ENCODE assay signal across 24 cellular contexts in genomic region chr11:9680028-9680427, GRCh38.
"Had no signal": no experiment of that assay in that cellular context is flagged by ENCODE, and none has a peak within 500 bp of the region (broad histone marks: within the 10 kb centered on the region; RNA-seq: fewer than 3 reads in every experiment).

No MANE protein-coding gene starts in this region.

- DNase-seq: activated CD4-positive, alpha-beta T cell treated with anti-CD3 and anti-CD28 coated beads, Interleukin-2, amount 10 ng/mL, durations not matched to agents 7 days and 5 days; activated CD8-positive, alpha-beta T cell treated with anti-CD3 and anti-CD28 coated beads, Interleukin-2, amount 10 ng/mL, durations not matched to agents 7 days and 5 days; activated naive CD4-positive, alpha-beta T cell treated with Interleukin-2 at 50 U/mL for 16 hours; activated naive CD8-positive, alpha-beta T cell treated with anti-CD3 and anti-CD28 coated beads, Interleukin-2, amount 10 ng/mL, durations not matched to agents 7 days and 5 days; activated T-cell treated with anti-CD3 and anti-CD28 coated beads, Interleukin-2, amount 50 U/mL, for 24 hours; aorta; erythroblast; gastrocnemius medialis; heart left ventricle; mesendoderm; naive thymus-derived CD8-positive, alpha-beta T cell; ovary; psoas muscle; right cardiac atrium; small intestine; stimulated activated CD4-positive, alpha-beta T cell treated with anti-CD3 and anti-CD28 coated beads, Interleukin-15, amount 100 ng/mL, for 24 hours; stimulated activated CD4-positive, alpha-beta T cell treated with anti-CD3 and anti-CD28 coated beads, Interleukin-4, amount 100 ng/mL, for 1 hour; T1000; upper lobe of right lung had no signal

- H3K4me1 Mint-ChIP-seq: activated CD4-positive, alpha-beta T cell treated with anti-CD3 and anti-CD28 coated beads, Interleukin-2, amount 10 ng/mL, durations not matched to agents 7 days and 5 days; activated naive CD8-positive, alpha-beta T cell treated with anti-CD3 and anti-CD28 coated beads, Interleukin-2, amount 10 ng/mL, durations not matched to agents 7 days and 5 days had no signal

- H3K27me3 ChIP-seq: gastrocnemius medialis, heart left ventricle, ovary, upper lobe of right lung had no signal

- H3K27me3 Mint-ChIP-seq: activated CD4-positive, alpha-beta T cell treated with anti-CD3 and anti-CD28 coated beads, Interleukin-2, amount 10 ng/mL, durations not matched to agents 7 days and 5 days; activated naive CD8-positive, alpha-beta T cell treated with anti-CD3 and anti-CD28 coated beads, Interleukin-2, amount 10 ng/mL, durations not matched to agents 7 days and 5 days; activated T-cell treated with anti-CD3 and anti-CD28 coated beads, Interleukin-2, amount 50 U/mL, for 24 hours; central memory CD8-positive, alpha-beta T cell; naive thymus-derived CD8-positive, alpha-beta T cell had no signal

- ATAC-seq: activated CD4-positive, CD25-positive, alpha-beta regulatory T cell treated with anti-CD3 and anti-CD28 coated beads, Interleukin-2, amount 50 U/mL, for 24 hours; activated CD8-positive, alpha-beta T cell treated with anti-CD3 and anti-CD28 coated beads, Interleukin-2, amount 10 ng/mL, durations not matched to agents 7 days and 5 days; gastrocnemius medialis; heart left ventricle; naive thymus-derived CD8-positive, alpha-beta T cell; psoas muscle; right cardiac atrium; upper lobe of right lung had no signal

- H3K27ac Mint-ChIP-seq: activated CD4-positive, alpha-beta T cell treated with anti-CD3 and anti-CD28 coated beads, Interleukin-2, amount 10 ng/mL, durations not matched to agents 7 days and 5 days; activated CD8-positive, alpha-beta T cell treated with anti-CD3 and anti-CD28 coated beads, Interleukin-2, amount 10 ng/mL, durations not matched to agents 7 days and 5 days; activated naive CD8-positive, alpha-beta T cell treated with anti-CD3 and anti-CD28 coated beads, Interleukin-2, amount 10 ng/mL, durations not matched to agents 7 days and 5 days; activated T-cell treated with anti-CD3 and anti-CD28 coated beads, Interleukin-2, amount 50 U/mL, for 24 hours; activated T-helper 2 cell treated with anti-CD3 and anti-CD28 coated beads, Interferon-gamma antibody, Interleukin-2, Interleukin-4, amounts not matched to agents 10 μg/mL and 5 μg/mL and 100 μg/mL, durations not matched to agents 14 hours and 24 hours and 36 hours; naive thymus-derived CD8-positive, alpha-beta T cell had no signal

- H3K4me3 Mint-ChIP-seq: activated CD4-positive, alpha-beta T cell treated with anti-CD3 and anti-CD28 coated beads, Interleukin-2, amount 10 ng/mL, durations not matched to agents 7 days and 5 days; activated CD8-positive, alpha-beta T cell treated with anti-CD3 and anti-CD28 coated beads, Interleukin-2, amount 10 ng/mL, durations not matched to agents 7 days and 5 days; activated naive CD8-positive, alpha-beta T cell treated with anti-CD3 and anti-CD28 coated beads, Interleukin-2, amount 10 ng/mL, durations not matched to agents 7 days and 5 days; activated T-cell treated with anti-CD3 and anti-CD28 coated beads, Interleukin-2, amount 50 U/mL, for 24 hours; central memory CD8-positive, alpha-beta T cell; naive thymus-derived CD8-positive, alpha-beta T cell had no signal

- H3K9me3 Mint-ChIP-seq: activated CD4-positive, alpha-beta T cell treated with anti-CD3 and anti-CD28 coated beads, Interleukin-2, amount 10 ng/mL, durations not matched to agents 7 days and 5 days; activated naive CD8-positive, alpha-beta T cell treated with anti-CD3 and anti-CD28 coated beads, Interleukin-2, amount 10 ng/mL, durations not matched to agents 7 days and 5 days; activated T-cell treated with anti-CD3 and anti-CD28 coated beads, Interleukin-2, amount 50 U/mL, for 24 hours; activated T-helper 2 cell treated with anti-CD3 and anti-CD28 coated beads, Interferon-gamma antibody, Interleukin-2, Interleukin-4, amounts not matched to agents 10 μg/mL and 5 μg/mL and 100 μg/mL, durations not matched to agents 14 hours and 24 hours and 36 hours; central memory CD8-positive, alpha-beta T cell; naive thymus-derived CD8-positive, alpha-beta T cell had no signal

- H3K36me3 ChIP-seq: gastrocnemius medialis, heart left ventricle, ovary, thoracic aorta, upper lobe of right lung had no signal

- H3K9me3 ChIP-seq: gastrocnemius medialis, heart left ventricle, ovary, psoas muscle, thoracic aorta, upper lobe of right lung had no signal

- H3K4me3 ChIP-seq: coronary artery, gastrocnemius medialis, heart left ventricle, ovary, psoas muscle, thoracic aorta, upper lobe of right lung had no signal

- H3K27ac ChIP-seq: coronary artery, gastrocnemius medialis, heart left ventricle, ovary, psoas muscle, thoracic aorta, upper lobe of right lung had no signal

- H3K36me3 Mint-ChIP-seq: activated naive CD8-positive, alpha-beta T cell treated with anti-CD3 and anti-CD28 coated beads, Interleukin-2, amount 10 ng/mL, durations not matched to agents 7 days and 5 days; naive thymus-derived CD8-positive, alpha-beta T cell had no signal

- H3K4me1 ChIP-seq: gastrocnemius medialis, upper lobe of right lung had no signal
